Comparison of ENCODE assay signal across 9 cellular contexts in the genomic region with DNA sequence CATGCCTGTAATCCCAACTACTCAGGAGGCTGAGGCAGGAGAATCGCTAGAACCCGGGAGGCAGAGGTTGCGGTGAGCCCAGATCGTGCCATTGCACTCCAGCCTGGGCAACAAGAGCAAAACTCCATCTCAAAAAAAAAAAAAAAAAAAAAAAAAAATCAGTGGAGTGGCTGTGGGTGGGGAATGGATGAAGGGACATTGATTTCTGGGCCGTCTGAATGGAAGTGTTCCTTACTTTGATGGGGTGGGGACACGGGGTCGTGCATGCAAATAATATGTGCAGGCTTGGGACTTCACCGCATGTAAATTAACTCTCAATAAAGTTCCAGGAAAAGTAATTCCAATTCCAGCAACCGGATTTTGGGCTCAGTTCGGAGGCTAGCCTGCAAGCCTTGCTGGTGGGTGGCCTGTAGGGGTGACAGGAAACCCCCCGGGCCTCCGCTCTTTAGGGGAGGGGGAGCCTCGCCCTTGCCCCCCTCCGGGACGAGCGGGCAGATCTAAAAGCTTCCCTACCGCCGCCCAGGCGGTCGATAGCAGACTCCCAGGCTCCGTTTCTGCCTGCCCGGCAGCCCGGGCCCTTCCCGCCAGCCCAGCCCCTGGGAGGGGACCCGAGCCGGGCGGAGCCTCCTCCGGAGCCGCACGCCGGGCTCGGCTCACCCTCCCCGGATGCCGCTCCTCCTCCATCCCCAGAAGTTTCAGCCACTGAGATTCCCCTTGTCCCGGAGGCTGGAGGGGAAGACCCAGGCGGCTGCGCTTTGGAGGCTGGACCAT. TPM values are rescaled to one million over a fixed set of nuclear protein-coding genes. Genes with fewer than 3 reads are reported as not detected.
A peak's percentile ranks its signal among the peaks of the same experiment; 100 is the strongest.
DNase-seq lines count a peak whose midpoint lies in the region; ATAC-seq and TF ChIP-seq lines count a peak whose summit lies in the region.
"Had no signal": no experiment of that assay in that cellular context is flagged by ENCODE, and none has a peak within 500 bp of the region (broad histone marks: within the 10 kb centered on the region; RNA-seq: fewer than 3 reads in every experiment).

No MANE protein-coding gene starts in this region.

- peak overlapping the region; percentile 6 for H3K4me3 Mint-ChIP-seq in dendritic cell treated with granulocyte-macrophage colony-stimulating factor and Interleukin-4, amounts not matched to agents 40 ng/mL and 50 ng/mL, for 4 days
- peak overlapping the region; percentile 52 for H3K4me3 Mint-ChIP-seq in mesothelial cell of epicardium

- H3K27ac Mint-ChIP-seq in dendritic cell treated with granulocyte-macrophage colony-stimulating factor and Interleukin-4, amounts not matched to agents 40 ng/mL and 50 ng/mL, for 4 days = no peak overlapping the region
- peak overlapping the region; percentile 73 for H3K27ac Mint-ChIP-seq in mesothelial cell of epicardium

- H3K4me1 Mint-ChIP-seq in dendritic cell treated with granulocyte-macrophage colony-stimulating factor and Interleukin-4, amounts not matched to agents 40 ng/mL and 50 ng/mL, for 4 days (ENCODE audit: low read depth) = peaks cover 15% of the 10 kb centered on the region
- peaks cover 2% of the 10 kb centered on the region for H3K4me1 Mint-ChIP-seq in mesothelial cell of epicardium

- H3K4me3 ChIP-seq in AG04449 (ENCODE audit: low read depth, low read length) = peak overlapping the region; percentile 28

- H3K27me3 Mint-ChIP-seq in dendritic cell treated with granulocyte-macrophage colony-stimulating factor and Interleukin-4, amounts not matched to agents 40 ng/mL and 50 ng/mL, for 4 days = peaks cover 43% of the 10 kb centered on the region
- H3K27me3 Mint-ChIP-seq in mesothelial cell of epicardium (ENCODE audit: low read depth) = no peaks in the 10 kb centered on the region

- CTCF ChIA-PET in AG04449 (lab: Yijun Ruan, JAX) = interaction anchor here (0.5 to 9.1 kb wide), 2 partner anchors 15 to 116 kb away, joined by 3 to 79 read pairs; no protein-coding TSS in a partner anchor

- intact Hi-C loops in dendritic cell treated with granulocyte-macrophage colony-stimulating factor and Interleukin-4, amounts not matched to agents 40 ng/mL and 50 ng/mL, for 4 days (cut with micrococcal nuclease) = no loop called here

- H3K36me3 Mint-ChIP-seq in dendritic cell treated with granulocyte-macrophage colony-stimulating factor and Interleukin-4, amounts not matched to agents 40 ng/mL and 50 ng/mL, for 4 days (ENCODE audit: low read depth) = no peaks in the 10 kb centered on the region
- H3K36me3 Mint-ChIP-seq in mesothelial cell of epicardium = no peaks in the 10 kb centered on the region

- POLR2A ChIA-PET in AG04449 (lab: Yijun Ruan, JAX) = no interaction called here

- no peak for ATAC-seq in HG03354 (IDR thresholded peaks at IDR 0.05; ENCODE audit: poor library complexity, severe bottlenecking, unreplicated experiment)

- DNase-seq in AG04449 (ENCODE audit: low read depth, low spot score) (no peak), HT-29 (ENCODE audit: low spot score) (peak; percentile 12), mesothelial cell of epicardium (ENCODE audit: low spot score in 2 of 2, unreplicated experiment in 2 of 2) (peak in 1 of 2 experiments; percentile 46), NCI-H774 (lab: John Stamatoyannopoulos, UW) (no peak), NCI-H2171 (lab: John Stamatoyannopoulos, UW) (no peak), NCI-H1436 (lab: John Stamatoyannopoulos, UW) (no peak)
- DNase-seq: kidney glomerular epithelial cell had no signal

- TF ChIP-seq CTCF in AG04449 (IDR thresholded peaks at IDR 0.05; ENCODE audit: insufficient read depth, low read length, missing control alignments) = no peak
- no peak for TF ChIP-seq CTCF in mesothelial cell of epicardium (IDR thresholded peaks at IDR 0.05; ENCODE audit: unreplicated experiment)

- peaks cover 10% of the 10 kb centered on the region for H3K9me3 Mint-ChIP-seq in dendritic cell treated with granulocyte-macrophage colony-stimulating factor and Interleukin-4, amounts not matched to agents 40 ng/mL and 50 ng/mL, for 4 days
- no peaks in the 10 kb centered on the region for H3K9me3 Mint-ChIP-seq in mesothelial cell of epicardium

RNA-seq across cellular contexts. Expression of a gene that starts 48.0 kb away (rescaled TPM):
- 41.4 and 62.8 TPM in 2 replicates for total RNA-seq in HT-29 (2014; rRNA removed; shearing (Covaris generic))
- 4.5 to 5.4 TPM (median 4.9 TPM) in 3 replicates for total RNA-seq in mesothelial cell of epicardium
